17 cellular contexts compared by ENCODE assay signal in the genomic region with DNA sequence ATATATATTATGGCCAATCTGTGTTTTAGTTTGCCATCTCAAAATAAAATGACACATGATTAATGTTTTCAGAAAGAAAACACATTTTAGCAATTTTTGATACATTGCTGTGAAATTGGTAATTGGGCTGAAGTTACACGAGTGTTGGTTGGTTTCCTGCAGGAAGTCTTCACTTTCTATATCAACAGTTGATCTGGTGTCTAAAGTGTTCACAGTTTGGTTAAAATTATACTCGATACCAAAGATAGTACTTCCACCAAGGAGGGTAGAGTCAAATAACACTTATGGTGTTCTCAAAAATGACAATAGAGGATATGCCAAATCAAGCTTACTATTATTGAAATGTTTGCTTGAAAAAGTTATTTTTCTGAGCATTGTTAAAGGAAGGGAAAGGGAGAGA.
DNase-seq lines count a peak whose midpoint lies in the region; ATAC-seq and TF ChIP-seq lines count a peak whose summit lies in the region.
"Had no signal": no experiment of that assay in that cellular context is flagged by ENCODE, and none has a peak within 500 bp of the region (broad histone marks: within the 10 kb centered on the region; RNA-seq: fewer than 3 reads in every experiment).

No MANE protein-coding gene starts in this region.

- no peak overlapping the region for H3K27ac Mint-ChIP-seq in activated T-helper 17 cell treated with anti-CD3 and anti-CD28 coated beads, Interleukin-2, amount 50 U/mL, for 72 hours
- H3K27ac Mint-ChIP-seq: stimulated activated naive CD8-positive, alpha-beta T cell treated with anti-CD3 and anti-CD28 coated beads, Interleukin-15, Interleukin-2, amounts not matched to agents 100 ng/mL and 50 ng/mL, for 24 hours had no signal

- H3K9me3 Mint-ChIP-seq in activated T-helper 17 cell treated with anti-CD3 and anti-CD28 coated beads, Interleukin-2, amount 50 U/mL, for 72 hours, result no peaks in the 10 kb centered on the region
- H3K9me3 Mint-ChIP-seq: stimulated activated naive CD8-positive, alpha-beta T cell treated with anti-CD3 and anti-CD28 coated beads, Interleukin-15, Interleukin-2, amounts not matched to agents 100 ng/mL and 50 ng/mL, for 24 hours had no signal

- peak; percentile 22 for DNase-seq in GM12865 (ENCODE audit: low read depth)
- no peak for DNase-seq in dedifferentiated amniotic fluid mesenchymal stem cell (ENCODE audit: extremely low spot score)
- DNase-seq in T1000 (lab: John Stamatoyannopoulos, UW), result no peak
- no peak for DNase-seq in heart left ventricle
- DNase-seq in DMS79 treated with DMSO at 0.1 percent for 48 hours (lab: John Stamatoyannopoulos, UW), result no peak
- DNase-seq: activated CD4-positive, alpha-beta T cell treated with anti-CD3 and anti-CD28 coated beads, Interleukin-2, amount 50 U/mL, for 48 hours; activated naive CD4-positive, alpha-beta T cell treated with anti-CD3 and anti-CD28 coated beads, Interleukin-2, amount 50 U/mL, for 16 hours; colonic mucosa; GDM1; NCI-H345; posterior cingulate gyrus; stimulated activated CD4-positive, alpha-beta T cell treated with anti-CD3 and anti-CD28 coated beads, Interleukin-1b, Interleukin-23, amount 100 ng/mL, for 48 hours had no signal

- H3K36me3 ChIP-seq in heart left ventricle, result no peaks in the 10 kb centered on the region
- H3K36me3 ChIP-seq: colonic mucosa had no signal

- peaks cover 19% of the 10 kb centered on the region for H3K4me1 Mint-ChIP-seq in activated T-helper 17 cell treated with anti-CD3 and anti-CD28 coated beads, Interleukin-2, amount 50 U/mL, for 72 hours

- H3K27ac ChIP-seq in heart left ventricle, result no peak overlapping the region
- H3K27ac ChIP-seq: C4-2B, colonic mucosa had no signal

- intact Hi-C loops in heart left ventricle (cut with DNase I), result loop anchor here in 1 of 10 donors (10.0 kb wide), 1 partner anchor 63 kb away; no protein-coding TSS in a partner anchor

- H3K36me3 Mint-ChIP-seq in activated T-helper 17 cell treated with anti-CD3 and anti-CD28 coated beads, Interleukin-2, amount 50 U/mL, for 72 hours (ENCODE audit: low read depth), result no peaks in the 10 kb centered on the region

- peaks cover 0 to 12% (median 0%) of the 10 kb centered on the region in 12 donors for H3K4me1 ChIP-seq in heart left ventricle
- H3K4me1 ChIP-seq: colonic mucosa had no signal

- H3K4me3 ChIP-seq in GM12865 (ENCODE audit: low read depth, low read length) (no peak overlapping the region), heart left ventricle (no peak overlapping the region)
- H3K4me3 ChIP-seq: colonic mucosa had no signal

- peak overlapping the region; percentile 23 for H3K4me3 Mint-ChIP-seq in activated T-helper 17 cell treated with anti-CD3 and anti-CD28 coated beads, Interleukin-2, amount 50 U/mL, for 72 hours
- H3K4me3 Mint-ChIP-seq: stimulated activated naive CD8-positive, alpha-beta T cell treated with anti-CD3 and anti-CD28 coated beads, Interleukin-15, Interleukin-2, amounts not matched to agents 100 ng/mL and 50 ng/mL, for 24 hours had no signal

- no peaks in the 10 kb centered on the region for H3K9me3 ChIP-seq in heart left ventricle
- H3K9me3 ChIP-seq: colonic mucosa had no signal

- no peaks in the 10 kb centered on the region for H3K27me3 ChIP-seq in heart left ventricle
- H3K27me3 ChIP-seq: colonic mucosa had no signal

- ATAC-seq in GM19372 (IDR thresholded peaks at IDR 0.05; ENCODE audit: low read depth, unreplicated experiment) (peak; percentile 82), HG03064 (IDR thresholded peaks at IDR 0.05; ENCODE audit: low read depth, unreplicated experiment) (peak; percentile 94), heart left ventricle (no peak)
- no peak for ATAC-seq in activated T-helper 17 cell treated with anti-CD3 and anti-CD28 coated beads, Interleukin-2, amount 50 U/mL, for 72 hours (replicated peaks)

- no peaks in the 10 kb centered on the region for H3K27me3 Mint-ChIP-seq in activated T-helper 17 cell treated with anti-CD3 and anti-CD28 coated beads, Interleukin-2, amount 50 U/mL, for 72 hours
- H3K27me3 Mint-ChIP-seq: stimulated activated naive CD8-positive, alpha-beta T cell treated with anti-CD3 and anti-CD28 coated beads, Interleukin-15, Interleukin-2, amounts not matched to agents 100 ng/mL and 50 ng/mL, for 24 hours had no signal

- no peak for TF ChIP-seq CTCF in GM12865 (IDR thresholded peaks at IDR 0.05; ENCODE audit: insufficient read depth, low read depth, low read length, missing control alignments)
- no peak for TF ChIP-seq CTCF in heart left ventricle (IDR thresholded peaks at IDR 0.05)

- 57 to 73% (median 69%) methylated on average over 2 of the region's 2 CpGs for WGBS in heart left ventricle, 4 donors

- TF ChIP-seq POLR2A in heart left ventricle (IDR thresholded peaks at IDR 0.05), result no peak

Comparison
In these comparisons a context has a peak if more than half of its experiments do, and no peak if none do; other contexts are left out.
1. ATAC-seq: peak in GM19372 (single experiment) and HG03064 (single experiment); none in activated T-helper 17 cell treated with anti-CD3 and anti-CD28 coated beads, Interleukin-2, amount 50 U/mL, for 72 hours (single experiment) and heart left ventricle (0 of 4).